11 cellular contexts compared by ENCODE assay signal in the genomic region with DNA sequence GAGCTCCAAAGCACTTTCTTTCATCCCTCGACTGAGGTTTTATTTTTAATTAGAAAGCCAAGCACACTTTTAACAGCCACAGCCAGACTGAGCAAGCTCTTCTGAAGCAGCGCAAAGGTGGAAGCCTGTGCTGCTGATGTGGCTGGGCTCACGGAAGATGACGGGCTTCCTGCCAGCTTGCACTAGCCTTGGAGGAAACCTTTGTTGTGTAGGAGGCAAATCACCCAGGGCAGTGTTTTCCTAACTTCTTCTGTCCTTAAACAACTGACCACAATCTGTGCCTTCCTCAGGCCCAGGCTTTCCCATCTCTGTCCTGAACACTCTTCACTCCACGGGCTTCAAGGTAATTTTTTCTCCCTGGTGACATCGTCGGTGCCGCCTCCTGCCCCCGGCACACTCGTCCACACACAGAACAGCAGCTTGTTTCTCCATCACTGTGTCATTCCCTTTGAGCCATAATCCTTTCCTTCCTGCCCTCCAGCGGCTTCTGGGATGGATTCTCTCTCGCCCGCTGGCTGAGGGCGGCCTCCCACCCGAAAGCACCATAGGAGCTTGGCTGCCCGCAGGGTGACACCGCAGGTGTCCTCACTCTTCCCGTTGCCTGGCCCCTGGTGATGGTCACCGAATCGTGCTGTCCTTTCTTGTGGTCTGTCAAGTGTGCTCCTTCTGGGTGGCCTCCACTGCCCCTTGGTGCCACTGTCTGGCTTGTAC. TPM values are rescaled to one million over a fixed set of nuclear protein-coding genes. Genes with fewer than 3 reads are reported as not detected.
A peak's percentile ranks its signal among the peaks of the same experiment; 100 is the strongest.
DNase-seq lines count a peak whose midpoint lies in the region; ATAC-seq and TF ChIP-seq lines count a peak whose summit lies in the region.
"Had no signal": no experiment of that assay in that cellular context is flagged by ENCODE, and none has a peak within 500 bp of the region (broad histone marks: within the 10 kb centered on the region; RNA-seq: fewer than 3 reads in every experiment).

No MANE protein-coding gene starts in this region.

- ATAC-seq in activated CD4-positive, alpha-beta T cell treated with anti-CD3 and anti-CD28 coated beads for 36 hours: no peak
- peak; percentile 65 to 86 (median 70) for ATAC-seq in T-cell (replicated peaks in 1 of 4)

- peak; percentile 53 for DNase-seq in activated CD4-positive, alpha-beta T cell treated with anti-CD3 and anti-CD28 coated beads for 36 hours
- no peak for DNase-seq in activated CD4-positive, alpha-beta T cell treated with anti-CD3 and anti-CD28 coated beads for 1 hour
- DNase-seq in T-cell (peak in 27 of 34 experiments; percentile 7 to 48 (median 28)), spleen (peak; percentile 59), COLO829 (ENCODE audit: low spot score) (no peak), progenitor cell of endocrine pancreas (ENCODE audit: low spot score, unreplicated experiment) (no peak), inferior parietal cortex (ENCODE audit: extremely low spot score) (no peak)
- DNase-seq: NCI-H69, SHP77 had no signal

- no peaks in the 10 kb centered on the region for H3K36me3 ChIP-seq in spleen
- H3K36me3 ChIP-seq: suprapubic skin had no signal

- no peaks in the 10 kb centered on the region for H3K9me3 ChIP-seq in spleen
- H3K9me3 ChIP-seq: suprapubic skin had no signal

- POLR2A ChIA-PET in activated CD4-positive, alpha-beta T cell treated with anti-CD3 and anti-CD28 coated beads for 36 hours (lab: Charles Lee): interaction anchor here (1.1 kb wide), 1 partner anchor 567 kb away, joined by 4 read pairs; no protein-coding TSS in a partner anchor
- POLR2A ChIA-PET in T-cell (lab: Charles Lee): interaction anchor here in 1 of 2 donors (0.6 kb wide), 1 partner anchor 151 kb away, joined by 3 read pairs; no protein-coding TSS in a partner anchor

- no peak for TF ChIP-seq POLR2A in spleen (IDR thresholded peaks at IDR 0.05)

- intact Hi-C loops in activated CD4-positive, alpha-beta T cell treated with anti-CD3 and anti-CD28 coated beads for 36 hours (cut with DNase I, micrococcal nuclease): loop anchor here (5.0 to 10.0 kb wide), 2 partner anchors 83 to 490 kb away; no protein-coding TSS in a partner anchor
- intact Hi-C loops in spleen (cut with DNase I; ENCODE audit: low total_unique reads): loop anchor here (10.0 kb wide), 1 partner anchor 200 kb away; no protein-coding TSS in a partner anchor

- H3K4me1 ChIP-seq in spleen: peaks cover 5 to 45% (median 25%) of the 10 kb centered on the region in 6 donors

- H3K4me3 ChIP-seq in spleen: no peak overlapping the region

- no peaks in the 10 kb centered on the region for H3K9me3 Mint-ChIP-seq in activated CD4-positive, alpha-beta T cell treated with anti-CD3 and anti-CD28 coated beads for 36 hours (ENCODE audit: low read depth)
- no peaks in the 10 kb centered on the region for H3K9me3 Mint-ChIP-seq in T-cell
- peaks cover 0 to 2% (median 0%) of the 10 kb centered on the region in 5 experiments for H3K9me3 Mint-ChIP-seq in brain
- H3K9me3 Mint-ChIP-seq in progenitor cell of endocrine pancreas (ENCODE audit: low read depth): no peaks in the 10 kb centered on the region

- no peak overlapping the region for H3K27ac ChIP-seq in spleen
- H3K27ac ChIP-seq: suprapubic skin had no signal

- WGBS in spleen, 5 donors: 68 to 76% (median 72%) methylated on average over 20 of the region's 20 CpGs

- H3K4me3 Mint-ChIP-seq in activated CD4-positive, alpha-beta T cell treated with anti-CD3 and anti-CD28 coated beads for 36 hours: no peak overlapping the region
- H3K4me3 Mint-ChIP-seq in T-cell (peak overlapping the region in 1 of 3 donors; percentile 72), brain (peak overlapping the region in 2 of 5 experiments; percentile 28 to 58), progenitor cell of endocrine pancreas (ENCODE audit: low read depth) (no peak overlapping the region)

- TF ChIP-seq CTCF in brain (conservative IDR thresholded peaks at IDR 0.05): no peak
- no peak for TF ChIP-seq CTCF in spleen (IDR thresholded peaks at IDR 0.05 in 8 of 11, conservative IDR thresholded peaks at IDR 0.05 in 3 of 11)
- TF ChIP-seq CTCF in progenitor cell of endocrine pancreas (IDR thresholded peaks at IDR 0.05; ENCODE audit: unreplicated experiment): no peak

- peaks cover 0 to 11% (median 0%) of the 10 kb centered on the region in 7 donors for H3K27me3 ChIP-seq in spleen (replicated peaks in 1 of 7)
- H3K27me3 ChIP-seq: suprapubic skin had no signal

- H3K36me3 Mint-ChIP-seq in activated CD4-positive, alpha-beta T cell treated with anti-CD3 and anti-CD28 coated beads for 36 hours (ENCODE audit: low read depth): no peaks in the 10 kb centered on the region
- no peaks in the 10 kb centered on the region for H3K36me3 Mint-ChIP-seq in T-cell
- H3K36me3 Mint-ChIP-seq in brain: no peaks in the 10 kb centered on the region
- no peaks in the 10 kb centered on the region for H3K36me3 Mint-ChIP-seq in progenitor cell of endocrine pancreas (ENCODE audit: insufficient read depth)

- no peak overlapping the region for H3K27ac Mint-ChIP-seq in activated CD4-positive, alpha-beta T cell treated with anti-CD3 and anti-CD28 coated beads for 36 hours
- peak overlapping the region; percentile 15 to 64 for H3K27ac Mint-ChIP-seq in T-cell
- peak overlapping the region; percentile 8 to 92 (median 56) for H3K27ac Mint-ChIP-seq in brain
- no peak overlapping the region for H3K27ac Mint-ChIP-seq in progenitor cell of endocrine pancreas

- H3K4me1 Mint-ChIP-seq in activated CD4-positive, alpha-beta T cell treated with anti-CD3 and anti-CD28 coated beads for 36 hours: peaks cover 26% of the 10 kb centered on the region
- H3K4me1 Mint-ChIP-seq in T-cell: peaks cover 25 to 30% (median 29%) of the 10 kb centered on the region in 3 donors
- H3K4me1 Mint-ChIP-seq in brain: peaks cover 54% of the 10 kb centered on the region
- peaks cover 15% of the 10 kb centered on the region for H3K4me1 Mint-ChIP-seq in progenitor cell of endocrine pancreas (ENCODE audit: low read depth)

- no peaks in the 10 kb centered on the region for H3K27me3 Mint-ChIP-seq in activated CD4-positive, alpha-beta T cell treated with anti-CD3 and anti-CD28 coated beads for 36 hours
- no peaks in the 10 kb centered on the region for H3K27me3 Mint-ChIP-seq in T-cell
- peaks cover 13% of the 10 kb centered on the region for H3K27me3 Mint-ChIP-seq in brain
- peaks cover 46% of the 10 kb centered on the region for H3K27me3 Mint-ChIP-seq in progenitor cell of endocrine pancreas

- CTCF ChIA-PET in activated CD4-positive, alpha-beta T cell treated with anti-CD3 and anti-CD28 coated beads for 36 hours (lab: Charles Lee): interaction anchor here (0.8 to 4.8 kb wide), 8 partner anchors 9 to 363 kb away, joined by 3 to 68 read pairs (median 4); no protein-coding TSS in a partner anchor
- CTCF ChIA-PET in T-cell (lab: Charles Lee): interaction anchor here (0.7 to 1.0 kb wide), 4 partner anchors 12 to 329 kb away, joined by 3 to 6 read pairs (median 4); no protein-coding TSS in a partner anchor

RNA-seq across cellular contexts. Expression of a gene that starts 31.1 kb away (rescaled TPM):
- not detected for total RNA-seq in activated CD4-positive, alpha-beta T cell treated with anti-CD3 and anti-CD28 coated beads for 36 hours
- total RNA-seq in T-cell (under 1 TPM in 3 of 5 donors, not detected in 2; 0.09 to 0.19 (median 0.10) TPM), spleen (1 to 10 TPM in 2 of 7 donors, under 1 TPM in 5; 0.29 to 1.4 (median 0.68) TPM), progenitor cell of endocrine pancreas (0.16 TPM in 1 of 2 replicates, not detected in the other)
- polyA plus RNA-seq in brain (ENCODE audit: insufficient read depth, low read depth, low replicate concordance) (13.9 TPM), spleen (1 to 10 TPM in 1 of 3 donors, under 1 TPM in 2; 0.26 to 1.5 (median 0.58) TPM)

Comparison
In these comparisons a context has a peak if more than half of its experiments do, and no peak if none do; other contexts are left out.
1. DNase-seq: peak in activated CD4-positive, alpha-beta T cell treated with anti-CD3 and anti-CD28 coated beads for 36 hours (single experiment), T-cell (27 of 34) and spleen (single experiment); none in activated CD4-positive, alpha-beta T cell treated with anti-CD3 and anti-CD28 coated beads for 1 hour (single experiment), COLO829 (single experiment), progenitor cell of endocrine pancreas (single experiment) and inferior parietal cortex (single experiment).
2. H3K27ac Mint-ChIP-seq: peak in T-cell (2 of 2) and brain (5 of 5); none in activated CD4-positive, alpha-beta T cell treated with anti-CD3 and anti-CD28 coated beads for 36 hours (single experiment) and progenitor cell of endocrine pancreas (single experiment).